29 cellular contexts compared by ENCODE assay signal in genomic region chr12:94179723-94180122, GRCh38. TPM values are rescaled to one million over a fixed set of nuclear protein-coding genes. Genes with fewer than 3 reads are reported as not detected.
"Had no signal": no experiment of that assay in that cellular context is flagged by ENCODE, and none has a peak within 500 bp of the region (broad histone marks: within the 10 kb centered on the region; RNA-seq: fewer than 3 reads in every experiment).

No MANE protein-coding gene starts in this region.

- H3K4me3 ChIP-seq: colonic mucosa, dorsolateral prefrontal cortex, gastroesophageal sphincter, neural progenitor cell, thoracic aorta, upper lobe of right lung had no signal

- H3K4me1 ChIP-seq: gastroesophageal sphincter had no signal

- ATAC-seq: activated CD8-positive, alpha-beta T cell treated with anti-CD3 and anti-CD28 coated beads, Interleukin-2, amount 10 ng/mL, durations not matched to agents 7 days and 5 days; gastroesophageal sphincter; left colon; right cardiac atrium had no signal

- H3K9ac ChIP-seq: neural progenitor cell had no signal

- H3K4me2 ChIP-seq: neural progenitor cell had no signal

- H2AFZ ChIP-seq: neural progenitor cell had no signal

- H3K27ac ChIP-seq: colonic mucosa, dorsolateral prefrontal cortex, gastroesophageal sphincter, neural progenitor cell, thoracic aorta, upper lobe of right lung had no signal

- FAIRE-seq: bronchial epithelial cell, endothelial cell of umbilical vein, kidney had no signal

- H3K9me3 ChIP-seq: colonic mucosa, upper lobe of right lung had no signal

- H3K27me3 Mint-ChIP-seq: activated B cell treated with CpG ODN at 0.5 μM for 24 hours; activated CD4-positive, alpha-beta T cell treated with anti-CD3 and anti-CD28 coated beads for 36 hours; activated CD8-positive, alpha-beta memory T cell treated with anti-CD3 and anti-CD28 coated beads, Interleukin-2, amount 10 ng/mL, durations not matched to agents 7 days and 5 days; activated naive CD8-positive, alpha-beta T cell; memory B cell; stimulated activated naive CD8-positive, alpha-beta T cell treated with anti-CD3 and anti-CD28 coated beads, Interleukin-15, Interleukin-2, amounts not matched to agents 100 ng/mL and 50 ng/mL, for 24 hours had no signal

- H3K36me3 ChIP-seq: colonic mucosa, gastroesophageal sphincter, neural progenitor cell, thoracic aorta, upper lobe of right lung had no signal

- DNase-seq: activated B cell treated with CpG ODN at 0.5 μM for 24 hours; activated CD4-positive, alpha-beta T cell treated with anti-CD3 and anti-CD28 coated beads for 36 hours; activated CD8-positive, alpha-beta memory T cell treated with anti-CD3 and anti-CD28 coated beads, Interleukin-2, amount 10 ng/mL, durations not matched to agents 7 days and 5 days; activated CD8-positive, alpha-beta T cell treated with anti-CD3 and anti-CD28 coated beads, Interleukin-2, amount 10 ng/mL, durations not matched to agents 7 days and 5 days; activated naive CD4-positive, alpha-beta T cell; activated T-cell treated with anti-CD3 and anti-CD28 coated beads, Interleukin-2, amount 50 U/mL, for 72 hours; anterior cingulate cortex; cerebellar nuclear complex; colonic mucosa; dorsolateral prefrontal cortex; effector memory CD4-positive, alpha-beta T cell; hippocampal formation; kidney; left colon; midbrain; naive thymus-derived CD4-positive, alpha-beta T cell; right cardiac atrium; stimulated activated CD4-positive, alpha-beta T cell treated with anti-CD3 and anti-CD28 coated beads, Interleukin-4, amount 100 ng/mL, for 1 hour; T-helper 1 cell; upper lobe of right lung had no signal

- H3K27me3 ChIP-seq: colonic mucosa, dorsolateral prefrontal cortex, gastroesophageal sphincter, upper lobe of right lung had no signal

- H3K4me3 Mint-ChIP-seq: activated B cell treated with CpG ODN at 0.5 μM for 24 hours; activated CD4-positive, alpha-beta T cell treated with anti-CD3 and anti-CD28 coated beads for 36 hours; activated CD8-positive, alpha-beta memory T cell treated with anti-CD3 and anti-CD28 coated beads, Interleukin-2, amount 10 ng/mL, durations not matched to agents 7 days and 5 days; activated CD8-positive, alpha-beta T cell treated with anti-CD3 and anti-CD28 coated beads, Interleukin-2, amount 10 ng/mL, durations not matched to agents 7 days and 5 days; activated naive CD8-positive, alpha-beta T cell; activated T-cell treated with anti-CD3 and anti-CD28 coated beads, Interleukin-2, amount 50 U/mL, for 72 hours; memory B cell; naive thymus-derived CD4-positive, alpha-beta T cell; neural progenitor cell; stimulated activated naive CD8-positive, alpha-beta T cell treated with anti-CD3 and anti-CD28 coated beads, Interleukin-15, Interleukin-2, amounts not matched to agents 100 ng/mL and 50 ng/mL, for 24 hours; T-helper 2 cell treated with Interferon-gamma antibody and Interleukin-4, amounts not matched to agents 5 μg/mL and 100 μg/mL, for 36 hours had no signal

- H3K27ac Mint-ChIP-seq: activated B cell treated with CpG ODN at 0.5 μM for 24 hours; activated CD4-positive, alpha-beta T cell treated with anti-CD3 and anti-CD28 coated beads for 36 hours; activated CD8-positive, alpha-beta memory T cell treated with anti-CD3 and anti-CD28 coated beads, Interleukin-2, amount 10 ng/mL, durations not matched to agents 7 days and 5 days; activated CD8-positive, alpha-beta T cell treated with anti-CD3 and anti-CD28 coated beads, Interleukin-2, amount 10 ng/mL, durations not matched to agents 7 days and 5 days; activated naive CD8-positive, alpha-beta T cell; activated T-cell treated with anti-CD3 and anti-CD28 coated beads, Interleukin-2, amount 50 U/mL, for 72 hours; memory B cell; naive thymus-derived CD4-positive, alpha-beta T cell; neural progenitor cell; stimulated activated naive CD8-positive, alpha-beta T cell treated with anti-CD3 and anti-CD28 coated beads, Interleukin-15, Interleukin-2, amounts not matched to agents 100 ng/mL and 50 ng/mL, for 24 hours; T-helper 2 cell treated with Interferon-gamma antibody and Interleukin-4, amounts not matched to agents 5 μg/mL and 100 μg/mL, for 36 hours had no signal

RNA-seq across cellular contexts. Expression of gene PLXNC1, which starts 31.3 kb away (rescaled TPM):
- polyA plus RNA-seq: endothelial cell of umbilical vein had no signal
